In genomic region chr2:119174216-119174992, GRCh38 we compare ENCODE assay signal across 9 cellular contexts. TPM values are rescaled to one million over a fixed set of nuclear protein-coding genes. Genes with fewer than 3 reads are reported as not detected.
DNase-seq lines count a peak whose midpoint lies in the region; ATAC-seq and TF ChIP-seq lines count a peak whose summit lies in the region.
"Had no signal": no experiment of that assay in that cellular context is flagged by ENCODE, and none has a peak within 500 bp of the region (broad histone marks: within the 10 kb centered on the region; RNA-seq: fewer than 3 reads in every experiment).

No MANE protein-coding gene starts in this region.

- H3K4me1 ChIP-seq in DOHH2 (ENCODE audit: control insufficient read depth, low read length) (no peaks in the 10 kb centered on the region), suprapubic skin (peaks cover 3% of the 10 kb centered on the region)
- no peaks in the 10 kb centered on the region for H3K4me1 ChIP-seq in naive thymus-derived CD4-positive, alpha-beta T cell (ENCODE audit: control insufficient read depth in 2 of 2, insufficient read depth in 2 of 2, low read length in 2 of 2)

- no peaks in the 10 kb centered on the region for H3K27me3 Mint-ChIP-seq in activated CD4-positive, alpha-beta T cell treated with anti-CD3 and anti-CD28 coated beads for 36 hours
- H3K27me3 Mint-ChIP-seq in naive thymus-derived CD4-positive, alpha-beta T cell: peaks cover 0 to 2% (median 0%) of the 10 kb centered on the region in 5 donors

- no peaks in the 10 kb centered on the region for H3K36me3 ChIP-seq in DOHH2 (ENCODE audit: control insufficient read depth, low read length)
- H3K36me3 ChIP-seq in naive thymus-derived CD4-positive, alpha-beta T cell (ENCODE audit: control insufficient read depth in 2 of 3, insufficient read depth in 3 of 3, low read length in 3 of 3): no peaks in the 10 kb centered on the region
- H3K36me3 ChIP-seq in suprapubic skin: no peaks in the 10 kb centered on the region

- DNase-seq in NCI-H1105 treated with DMSO at 0.1 percent for 48 hours (lab: John Stamatoyannopoulos, UW): peak; percentile 46
- peak; percentile 77 for DNase-seq in activated CD4-positive, alpha-beta T cell treated with anti-CD3 and anti-CD28 coated beads for 36 hours
- peak; percentile 73 for DNase-seq in dermis blood vessel endothelial cell
- peak in 8 of 9 donors; percentile 9 to 53 (median 46) for DNase-seq in naive thymus-derived CD4-positive, alpha-beta T cell
- DNase-seq in suprapubic skin (ENCODE audit: low spot score in 2 of 2): peak in 1 of 2 donors; percentile 70

- H3K79me2 ChIP-seq in DOHH2 (ENCODE audit: control insufficient read depth, low read length): no peaks in the 10 kb centered on the region

- no peaks in the 10 kb centered on the region for H3K9me3 Mint-ChIP-seq in activated CD4-positive, alpha-beta T cell treated with anti-CD3 and anti-CD28 coated beads for 36 hours (ENCODE audit: low read depth)
- H3K9me3 Mint-ChIP-seq in naive thymus-derived CD4-positive, alpha-beta T cell: no peaks in the 10 kb centered on the region

- H3K4me3 ChIP-seq in DOHH2 (ENCODE audit: low read length) (no peak overlapping the region), suprapubic skin (no peak overlapping the region)
- H3K4me3 ChIP-seq in naive thymus-derived CD4-positive, alpha-beta T cell (ENCODE audit: low read length): no peak overlapping the region

- H4K20me1 ChIP-seq in DOHH2 (ENCODE audit: control insufficient read depth, insufficient read depth, low read depth, low read length): peaks cover 5% of the 10 kb centered on the region; the same call in 1 of the 2 replicates

- H3K4me1 Mint-ChIP-seq in activated CD4-positive, alpha-beta T cell treated with anti-CD3 and anti-CD28 coated beads for 36 hours: no peaks in the 10 kb centered on the region
- H3K4me1 Mint-ChIP-seq in naive thymus-derived CD4-positive, alpha-beta T cell: no peaks in the 10 kb centered on the region

- H3K27ac ChIP-seq in DOHH2 (ENCODE audit: low read depth, low read length) (no peak overlapping the region), suprapubic skin (no peak overlapping the region)
- no peak overlapping the region for H3K27ac ChIP-seq in naive thymus-derived CD4-positive, alpha-beta T cell (ENCODE audit: low read depth, low read length)

- H3K4me3 Mint-ChIP-seq in activated CD4-positive, alpha-beta T cell treated with anti-CD3 and anti-CD28 coated beads for 36 hours: no peak overlapping the region
- H3K4me3 Mint-ChIP-seq in naive thymus-derived CD4-positive, alpha-beta T cell: no peak overlapping the region

- intact Hi-C loops in activated CD4-positive, alpha-beta T cell treated with anti-CD3 and anti-CD28 coated beads for 36 hours (cut with DNase I, micrococcal nuclease): loop anchor here (1.0 to 10.0 kb wide), 5 partner anchors 160 to 950 kb away; no protein-coding TSS in a partner anchor
- intact Hi-C loops in naive thymus-derived CD4-positive, alpha-beta T cell (cut with micrococcal nuclease): loop anchor here (1.0 kb wide), 2 partner anchors 48 to 293 kb away; no protein-coding TSS in a partner anchor

- no peaks in the 10 kb centered on the region for H3F3A ChIP-seq in DOHH2 (ENCODE audit: control insufficient read depth, insufficient read depth)

- WGBS in suprapubic skin: 72% methylated on average over 21 of the region's 22 CpGs

- no peaks in the 10 kb centered on the region for H3K9me2 ChIP-seq in DOHH2 (replicated peaks; ENCODE audit: control insufficient read depth, low read length)

- H3K9me3 ChIP-seq in DOHH2 (ENCODE audit: control insufficient read depth, insufficient read depth, low read length): no peaks in the 10 kb centered on the region
- no peaks in the 10 kb centered on the region for H3K9me3 ChIP-seq in naive thymus-derived CD4-positive, alpha-beta T cell (ENCODE audit: control insufficient read depth in 2 of 3, low read length in 3 of 3)
- no peaks in the 10 kb centered on the region for H3K9me3 ChIP-seq in suprapubic skin

- TF ChIP-seq POLR2A in suprapubic skin (IDR thresholded peaks at IDR 0.05): no peak

- TF ChIP-seq CTCF in DOHH2 (IDR thresholded peaks at IDR 0.05; ENCODE audit: low read depth, low read length, poor library complexity, severe bottlenecking): peak; percentile 98
- TF ChIP-seq CTCF in suprapubic skin (IDR thresholded peaks at IDR 0.05): peak; percentile 11 to 59

- ATAC-seq in GM21723 (IDR thresholded peaks at IDR 0.05; ENCODE audit: unreplicated experiment) (peak; percentile 90), GM21447 (IDR thresholded peaks at IDR 0.05; ENCODE audit: unreplicated experiment) (no peak)
- peak; percentile 57 for ATAC-seq in activated CD4-positive, alpha-beta T cell treated with anti-CD3 and anti-CD28 coated beads for 36 hours
- peak; percentile 76 for ATAC-seq in naive thymus-derived CD4-positive, alpha-beta T cell

- no peak overlapping the region for H3K27ac Mint-ChIP-seq in activated CD4-positive, alpha-beta T cell treated with anti-CD3 and anti-CD28 coated beads for 36 hours
- H3K27ac Mint-ChIP-seq in naive thymus-derived CD4-positive, alpha-beta T cell: peak overlapping the region in 1 of 9 donors; percentile 9

- CTCF ChIA-PET in activated CD4-positive, alpha-beta T cell treated with anti-CD3 and anti-CD28 coated beads for 36 hours (lab: Charles Lee): interaction anchor here (0.7 to 5.7 kb wide), 5 partner anchors 10 to 292 kb away, joined by 3 to 60 read pairs (median 3); no protein-coding TSS in a partner anchor
- CTCF ChIA-PET in naive thymus-derived CD4-positive, alpha-beta T cell (lab: Charles Lee): interaction anchor here (0.9 to 1.4 kb wide), 3 partner anchors 23 to 294 kb away, joined by 3 read pairs; no protein-coding TSS in a partner anchor

- H3K27me3 ChIP-seq in DOHH2 (ENCODE audit: control insufficient read depth, low read length) (no peaks in the 10 kb centered on the region), suprapubic skin (peaks cover 6% of the 10 kb centered on the region)
- no peaks in the 10 kb centered on the region for H3K27me3 ChIP-seq in naive thymus-derived CD4-positive, alpha-beta T cell (ENCODE audit: control insufficient read depth in 2 of 2, insufficient read depth in 2 of 2, low read length in 2 of 2)

- no peaks in the 10 kb centered on the region for H3K36me3 Mint-ChIP-seq in activated CD4-positive, alpha-beta T cell treated with anti-CD3 and anti-CD28 coated beads for 36 hours (ENCODE audit: low read depth)
- no peaks in the 10 kb centered on the region for H3K36me3 Mint-ChIP-seq in naive thymus-derived CD4-positive, alpha-beta T cell

- TF ChIP-seq EP300 in suprapubic skin (IDR thresholded peaks at IDR 0.05): no peak

- no peak overlapping the region for H3K4me2 ChIP-seq in DOHH2 (ENCODE audit: low read length)

- POLR2A ChIA-PET in activated CD4-positive, alpha-beta T cell treated with anti-CD3 and anti-CD28 coated beads for 36 hours (lab: Charles Lee): no interaction called here
- POLR2A ChIA-PET in naive thymus-derived CD4-positive, alpha-beta T cell (lab: Charles Lee): no interaction called here

RNA-seq across cellular contexts. Expression of gene C1QL2, which starts 15.9 kb away (rescaled TPM):
- not detected for total RNA-seq in activated CD4-positive, alpha-beta T cell treated with anti-CD3 and anti-CD28 coated beads for 36 hours
- total RNA-seq in dermis blood vessel endothelial cell: not detected in 2 replicates
- not detected for total RNA-seq in naive thymus-derived CD4-positive, alpha-beta T cell
- polyA plus RNA-seq in naive thymus-derived CD4-positive, alpha-beta T cell: not detected
- under 1 TPM in 1 of 4 donors, not detected in 3; 0.76 TPM for total RNA-seq in suprapubic skin
- total RNA-seq: activated CD8-positive, alpha-beta memory T cell treated with anti-CD3 and anti-CD28 coated beads for 36 hours had no signal

RNA-seq across cellular contexts. Expression of gene STEAP3, which starts 49.2 kb away (rescaled TPM):
- total RNA-seq in activated CD4-positive, alpha-beta T cell treated with anti-CD3 and anti-CD28 coated beads for 36 hours: under 1 TPM; 0.14 to 0.16 TPM
- total RNA-seq in dermis blood vessel endothelial cell (3.9 and 7.9 TPM in 2 replicates), suprapubic skin (10 to 100 TPM; 18.3 to 21.7 (median 20.6) TPM)
- 1 to 10 TPM in 1 of 5 experiments, under 1 TPM in 4; 0.10 to 1.9 (median 0.16) TPM for total RNA-seq in naive thymus-derived CD4-positive, alpha-beta T cell
- polyA plus RNA-seq in naive thymus-derived CD4-positive, alpha-beta T cell: not detected
